Comparison of ENCODE assay signal across 21 cellular contexts in the genomic region with DNA sequence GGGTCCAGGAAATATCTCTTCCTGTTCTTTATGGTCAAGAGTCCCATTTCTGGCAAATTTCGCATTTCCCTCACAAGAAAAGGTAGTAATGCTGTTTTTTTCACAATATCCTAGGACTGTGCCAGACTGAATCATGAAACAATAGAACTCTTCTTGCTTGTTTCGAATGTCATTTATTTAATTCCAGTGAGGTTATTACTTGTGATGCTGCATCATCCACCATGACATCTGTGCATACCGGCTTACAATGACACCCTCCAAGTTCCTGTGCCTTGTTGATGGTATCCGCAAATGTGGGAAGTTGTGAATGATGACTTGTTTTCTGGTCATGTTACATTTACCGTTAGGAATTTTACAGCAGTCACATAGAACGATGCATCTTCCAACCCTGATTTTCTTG.
"Had no signal": no experiment of that assay in that cellular context is flagged by ENCODE, and none has a peak within 500 bp of the region (broad histone marks: within the 10 kb centered on the region; RNA-seq: fewer than 3 reads in every experiment).

No MANE protein-coding gene starts in this region.

- H3K4me3 Mint-ChIP-seq: activated CD8-positive, alpha-beta T cell treated with anti-CD3 and anti-CD28 coated beads, Interleukin-2, amount 10 ng/mL, durations not matched to agents 7 days and 5 days; activated naive CD8-positive, alpha-beta T cell treated with anti-CD3 and anti-CD28 coated beads, Interleukin-2, amount 50 U/mL, for 24 hours; activated T-helper 1 cell treated with anti-CD3 and anti-CD28 coated beads, Interleukin-12 subunit alpha, Interleukin-12 subunit beta, Interleukin-2, Interleukin-4 antibody, amounts not matched to agents 30 ng/mL and 10 ng/mL and 1 ng/mL, durations not matched to agents 14 hours and 24 hours and 36 hours; brain; memory B cell; nephron progenitor cell; stimulated activated memory B cell treated with anti-CD40 and anti-IgM and Interleukin-4, amounts not matched to agents 10 μg/mL and 1 μg/mL and 100 μg/mL, for 72 hours had no signal

- DNase-seq: activated CD4-positive, alpha-beta T cell treated with anti-CD3 and anti-CD28 coated beads for 1 hour; activated CD4-positive, alpha-beta T cell treated with anti-CD3 and anti-CD28 coated beads, Interleukin-2, amount 50 U/mL, for 1 hour; activated CD8-positive, alpha-beta T cell treated with anti-CD3 and anti-CD28 coated beads, Interleukin-2, amount 10 ng/mL, durations not matched to agents 7 days and 5 days; activated gamma-delta T cell; activated naive CD4-positive, alpha-beta T cell treated with anti-CD3 and anti-CD28 coated beads, Interleukin-2, amount 50 U/mL, for 16 hours; activated naive CD8-positive, alpha-beta T cell treated with anti-CD3 and anti-CD28 coated beads, Interleukin-2, amount 50 U/mL, for 24 hours; caudate nucleus; dorsolateral prefrontal cortex; kidney glomerular epithelial cell; nephron progenitor cell; right lobe of liver; stimulated activated CD4-positive, alpha-beta T cell treated with anti-CD3 and anti-CD28 coated beads, Interleukin-15, amount 100 ng/mL, for 24 hours; T-helper 9 cell; upper lobe of left lung had no signal

- H3K9me3 Mint-ChIP-seq: activated naive CD8-positive, alpha-beta T cell treated with anti-CD3 and anti-CD28 coated beads, Interleukin-2, amount 50 U/mL, for 24 hours; activated T-helper 1 cell treated with anti-CD3 and anti-CD28 coated beads, Interleukin-12 subunit alpha, Interleukin-12 subunit beta, Interleukin-2, Interleukin-4 antibody, amounts not matched to agents 30 ng/mL and 10 ng/mL and 1 ng/mL, durations not matched to agents 14 hours and 24 hours and 36 hours; memory B cell; nephron progenitor cell; stimulated activated memory B cell treated with anti-CD40 and anti-IgM and Interleukin-4, amounts not matched to agents 10 μg/mL and 1 μg/mL and 100 μg/mL, for 72 hours had no signal

- ATAC-seq: activated naive CD8-positive, alpha-beta T cell treated with anti-CD3 and anti-CD28 coated beads, Interleukin-2, amount 50 U/mL, for 24 hours; right lobe of liver; stimulated activated memory B cell treated with anti-CD40 and anti-IgM and Interleukin-4, amounts not matched to agents 10 μg/mL and 1 μg/mL and 100 μg/mL, for 72 hours had no signal

- H3K4me3 ChIP-seq: dorsolateral prefrontal cortex, hepatocyte, right lobe of liver, smooth muscle cell, thoracic aorta, upper lobe of left lung had no signal

- H3K27me3 ChIP-seq: dorsolateral prefrontal cortex, hepatocyte, right lobe of liver, upper lobe of left lung had no signal

- H3K36me3 Mint-ChIP-seq: brain; memory B cell; stimulated activated memory B cell treated with anti-CD40 and anti-IgM and Interleukin-4, amounts not matched to agents 10 μg/mL and 1 μg/mL and 100 μg/mL, for 72 hours had no signal

- H3K27me3 Mint-ChIP-seq: brain had no signal

- H3K36me3 ChIP-seq: right lobe of liver, thoracic aorta, upper lobe of left lung had no signal

- H3K9me3 ChIP-seq: right lobe of liver, thoracic aorta, upper lobe of left lung had no signal

- H3K27ac ChIP-seq: hepatocyte, right lobe of liver, thoracic aorta, upper lobe of left lung had no signal

- H3K27ac Mint-ChIP-seq: activated CD8-positive, alpha-beta T cell treated with anti-CD3 and anti-CD28 coated beads, Interleukin-2, amount 10 ng/mL, durations not matched to agents 7 days and 5 days; activated naive CD8-positive, alpha-beta T cell treated with anti-CD3 and anti-CD28 coated beads, Interleukin-2, amount 50 U/mL, for 24 hours; activated T-helper 1 cell treated with anti-CD3 and anti-CD28 coated beads, Interleukin-12 subunit alpha, Interleukin-12 subunit beta, Interleukin-2, Interleukin-4 antibody, amounts not matched to agents 30 ng/mL and 10 ng/mL and 1 ng/mL, durations not matched to agents 14 hours and 24 hours and 36 hours; memory B cell; nephron progenitor cell; stimulated activated memory B cell treated with anti-CD40 and anti-IgM and Interleukin-4, amounts not matched to agents 10 μg/mL and 1 μg/mL and 100 μg/mL, for 72 hours had no signal
